In genomic region chr11:36744375-36745168, GRCh38 we compare ENCODE assay signal across 8 cellular contexts.
DNase-seq lines count a peak whose midpoint lies in the region; ATAC-seq and TF ChIP-seq lines count a peak whose summit lies in the region.

No MANE protein-coding gene starts in this region.

- H3K4me1 Mint-ChIP-seq in activated T-cell treated with anti-CD3 and anti-CD28 coated beads, Interleukin-2, amount 50 U/mL, for 72 hours (ENCODE audit: low read depth) = peaks cover 7% of the 10 kb centered on the region

- H3K4me1 ChIP-seq in tibial nerve = peaks cover 0 to 5% (median 0%) of the 10 kb centered on the region in 4 donors

- no peaks in the 10 kb centered on the region for H3K36me3 ChIP-seq in tibial nerve

- H3K9me3 Mint-ChIP-seq in activated T-cell treated with anti-CD3 and anti-CD28 coated beads, Interleukin-2, amount 50 U/mL, for 72 hours = no peaks in the 10 kb centered on the region

- DNase-seq in Daoy (ENCODE audit: low read depth) (peak; percentile 83), OCI-M1 (lab: John Stamatoyannopoulos, UW) (peak; percentile 80), foreskin fibroblast (peak; percentile 23 to 68), nucleus accumbens (lab: John Stamatoyannopoulos, UW) (peak in 43 of 56 donors; percentile 2 to 75 (median 21)), tibial nerve (ENCODE audit: low spot score in 2 of 2) (peak; percentile 57 to 76)
- DNase-seq in activated T-cell treated with anti-CD3 and anti-CD28 coated beads, Interleukin-2, amount 50 U/mL, for 72 hours = peak; percentile 70 to 71

- H3K27ac Mint-ChIP-seq in activated T-cell treated with anti-CD3 and anti-CD28 coated beads, Interleukin-2, amount 50 U/mL, for 72 hours = no peak overlapping the region

- TF ChIP-seq EP300 in tibial nerve (IDR thresholded peaks at IDR 0.05) = no peak

- no peaks in the 10 kb centered on the region for H3K27me3 ChIP-seq in tibial nerve

- peak overlapping the region in 1 of 2 donors; percentile 15 for H3K4me3 Mint-ChIP-seq in activated T-cell treated with anti-CD3 and anti-CD28 coated beads, Interleukin-2, amount 50 U/mL, for 72 hours

- 31 to 35% methylated on average over 11 of the region's 11 CpGs for WGBS in tibial nerve, 2 donors

- ATAC-seq in HG03354 (IDR thresholded peaks at IDR 0.05; ENCODE audit: poor library complexity, severe bottlenecking, unreplicated experiment) = peak; percentile 36
- peak; percentile 30 to 39 for ATAC-seq in activated T-cell treated with anti-CD3 and anti-CD28 coated beads, Interleukin-2, amount 50 U/mL, for 72 hours (replicated peaks in 1 of 2)
- ATAC-seq in HG03521 (IDR thresholded peaks at IDR 0.05; ENCODE audit: unreplicated experiment) = no peak

- H3K27ac ChIP-seq in tibial nerve = no peak overlapping the region

- no peaks in the 10 kb centered on the region for H3K36me3 Mint-ChIP-seq in activated T-cell treated with anti-CD3 and anti-CD28 coated beads, Interleukin-2, amount 50 U/mL, for 72 hours (ENCODE audit: insufficient read depth in 2 of 2)

- H3K4me3 ChIP-seq in foreskin fibroblast (ENCODE audit: low read depth in 1 of 2, low read length in 2 of 2) (no peak overlapping the region), tibial nerve (no peak overlapping the region)

- H3K27me3 Mint-ChIP-seq in activated T-cell treated with anti-CD3 and anti-CD28 coated beads, Interleukin-2, amount 50 U/mL, for 72 hours (ENCODE audit: low read depth) = peaks cover 52% of the 10 kb centered on the region

- TF ChIP-seq CTCF in foreskin fibroblast (IDR thresholded peaks at IDR 0.05; ENCODE audit: low read depth, low read length) = peak; percentile 81
- TF ChIP-seq CTCF in tibial nerve (IDR thresholded peaks at IDR 0.05) = peak; percentile 50 to 59 (median 53)

- TF ChIP-seq POLR2A in tibial nerve (IDR thresholded peaks at IDR 0.05) = no peak

- H3K9me3 ChIP-seq in tibial nerve = no peaks in the 10 kb centered on the region

Comparison
In these comparisons a context has a peak if more than half of its experiments do, and no peak if none do; other contexts are left out.
1. DNase-seq: peak in every context shown above with its lines; median percentile 83 in Daoy; 80 in OCI-M1; 70 in activated T-cell treated with anti-CD3 and anti-CD28 coated beads, Interleukin-2, amount 50 U/mL, for 72 hours; 66 in tibial nerve; 46 in foreskin fibroblast; 21 in nucleus accumbens.